8 cellular contexts compared by ENCODE assay signal in genomic region chr3:105366302-105367062, GRCh38. TPM values are rescaled to one million over a fixed set of nuclear protein-coding genes. Genes with fewer than 3 reads are reported as not detected.
DNase-seq lines count a peak whose midpoint lies in the region; ATAC-seq and TF ChIP-seq lines count a peak whose summit lies in the region.

ALCAM (plus strand) TSS chr3:105366909.

- H3K27ac ChIP-seq in HUES64 (ENCODE audit: low read depth, low read length) (peak within 1 kb of the TSS; percentile 56), OCI-LY7 (ENCODE audit: low read depth, low read length, poor library complexity, severe bottlenecking) (peak within 1 kb of the TSS; percentile 92), epithelial cell of prostate (peak within 1 kb of the TSS; percentile 97)

- H4K20me1 ChIP-seq in OCI-LY7 (ENCODE audit: insufficient read depth, low read length), result 0 out of 2 replicates have a peak, but pooled peaks cover 4% of the 10 kb centered on the region

- peak within 1 kb of the TSS; percentile 81 for H3K4me3 ChIP-seq in HUES64 (ENCODE audit: low read length)
- H3K4me3 ChIP-seq in OCI-LY7 (ENCODE audit: low read depth, low read length, poor library complexity, severe bottlenecking), result peak within 1 kb of the TSS; percentile 74
- peak within 1 kb of the TSS; percentile 30 for H3K4me3 ChIP-seq in mucosa of descending colon

- H3K79me2 ChIP-seq in OCI-LY7 (ENCODE audit: insufficient read depth, low read depth, low read length), result peaks cover 29% of the 10 kb centered on the region

- peak; percentile 46; the same call in 1 of the 2 replicates for TF ChIP-seq CTCF in OCI-LY7 (conservative IDR thresholded peaks at IDR 0.05; ENCODE audit: low read length)
- TF ChIP-seq CTCF in mucosa of descending colon (IDR thresholded peaks at IDR 0.05), result no peak

- H3K36me3 ChIP-seq in HUES64 (ENCODE audit: insufficient read depth, low read length) (no peaks in the 10 kb centered on the region), OCI-LY7 (ENCODE audit: insufficient read depth, low read length) (no peaks in the 10 kb centered on the region), mucosa of descending colon (ENCODE audit: low read depth) (no peaks in the 10 kb centered on the region)

- intact Hi-C loops in OCI-LY7 (cut with micrococcal nuclease; ENCODE audit: unreplicated experiment) (loop anchor here (1.0 to 5.0 kb wide), 4 partner anchors 152 to 1094 kb away; partner anchors contain the start of gene CBLB), mucosa of descending colon (cut with DNase I, micrococcal nuclease) (no loop called here)

- peaks cover 29% of the 10 kb centered on the region for H3K4me1 ChIP-seq in HUES64 (ENCODE audit: insufficient read depth, low read length)
- peaks cover 27% of the 10 kb centered on the region for H3K4me1 ChIP-seq in OCI-LY7 (ENCODE audit: insufficient read depth, low read length, poor library complexity, severe bottlenecking)
- peaks cover 19% of the 10 kb centered on the region for H3K4me1 ChIP-seq in mucosa of descending colon (ENCODE audit: low read depth)

- H3K27me3 ChIP-seq in HUES64 (ENCODE audit: insufficient read depth, low read length), result peaks cover 14% of the 10 kb centered on the region

- peak within 1 kb of the TSS; percentile 94 for H2AFZ ChIP-seq in OCI-LY7 (ENCODE audit: low read length)

- H3K9me3 ChIP-seq in HUES64 (ENCODE audit: insufficient read depth, low read depth, low read length) (no peaks in the 10 kb centered on the region), OCI-LY7 (ENCODE audit: low read length) (no peaks in the 10 kb centered on the region), mucosa of descending colon (no peaks in the 10 kb centered on the region)

- CTCF ChIA-PET in OCI-LY7 (lab: Charles Lee; ENCODE audit: unreplicated experiment), result interaction anchor here (0.6 kb wide), 1 partner anchor 869 kb away, joined by 3 read pairs; no protein-coding TSS in a partner anchor

- ATAC-seq in GM21515 (IDR thresholded peaks at IDR 0.05; ENCODE audit: unreplicated experiment) (peak; percentile 56), mucosa of descending colon (peak; percentile 82)

- H3K9me2 ChIP-seq in OCI-LY7 (ENCODE audit: insufficient read depth, low read length), result no peaks in the 10 kb centered on the region

- POLR2A ChIA-PET in OCI-LY7 (lab: Charles Lee), result interaction anchor here (0.6 to 2.5 kb wide), 6 partner anchors 10 to 1253 kb away, joined by 3 to 15 read pairs (median 4); no protein-coding TSS in a partner anchor

- BruUV-seq in OCI-LY7 (replicated peaks; lab: Mats Ljungman, UMichigan), result no TSS peak

- DNase-seq in DMS153 (lab: John Stamatoyannopoulos, UW), result peak; percentile 98
- peak; percentile 91 for DNase-seq in OCI-LY7 (ENCODE audit: low spot score)
- DNase-seq in activated T-cell treated with anti-CD3 and anti-CD28 coated beads for 4 hours, result peak; percentile 70
- DNase-seq in epithelial cell of prostate (ENCODE audit: low read depth, low spot score), result peak; percentile 97
- DNase-seq in mucosa of descending colon, result peak; percentile 92 to 95 (median 95)
- DNase-seq in stimulated activated CD8-positive, alpha-beta memory T cell treated with anti-CD3 and anti-CD28 coated beads, Interleukin-4, amount 100 ng/mL, for 4 hours (ENCODE audit: low read depth in 2 of 2, low spot score in 1 of 2), result peak; percentile 52

- peak within 1 kb of the TSS; percentile 57 for H3K9ac ChIP-seq in HUES64 (ENCODE audit: low read depth, low read length)

- peak within 1 kb of the TSS; percentile 94 for H3K4me2 ChIP-seq in OCI-LY7 (ENCODE audit: low read length)

- WGBS in HUES64, result under 1% methylated on average over 47 of the region's 48 CpGs

RNA-seq across cellular contexts. Expression of gene ALCAM, which starts in this region (rescaled TPM):
- 23.0 TPM for polyA plus RNA-seq in HUES64 (2013, experiment 1 of 2)
- 26.2 TPM for polyA plus RNA-seq in HUES64 (2013, experiment 2 of 2)
- 40.4 and 51.3 TPM in 2 replicates for total RNA-seq in OCI-LY7 (2014; rRNA removed; shearing (Covaris generic))
- total RNA-seq in OCI-LY7 (2022), result 47.7 and 56.1 TPM in 2 replicates
- 10 to 100 TPM; 12.6 to 23.7 (median 14.8) TPM for total RNA-seq in mucosa of descending colon

Comparison
In these comparisons a context has a peak if more than half of its experiments do, and no peak if none do; other contexts are left out.
1. Peak in every context shown above with its lines: DNase-seq, ATAC-seq, H3K4me3 ChIP-seq and H3K27ac ChIP-seq.
2. H3K4me3 ChIP-seq: peak in every context shown above with its lines; median percentile 81 in HUES64; 74 in OCI-LY7; 30 in mucosa of descending colon.